17 cellular contexts compared by ENCODE assay signal in genomic region chr21:31985398-31985797, GRCh38.
DNase-seq lines count a peak whose midpoint lies in the region; ATAC-seq and TF ChIP-seq lines count a peak whose summit lies in the region.
"Had no signal": no experiment of that assay in that cellular context is flagged by ENCODE, and none has a peak within 500 bp of the region (broad histone marks: within the 10 kb centered on the region; RNA-seq: fewer than 3 reads in every experiment).

No MANE protein-coding gene starts in this region.

- peak; percentile 23; the same call in 1 of the 2 replicates for TF ChIP-seq CTCF in PC-3 (conservative IDR thresholded peaks at IDR 0.05; ENCODE audit: low read depth, low read length)
- peak; percentile 23 for TF ChIP-seq CTCF in type B pancreatic cell (conservative IDR thresholded peaks at IDR 0.05)
- no peak for TF ChIP-seq CTCF in left lung (IDR thresholded peaks at IDR 0.05)

- in situ Hi-C loops in HAP-1 (cut with MboI; ENCODE audit: low sequenced_read_pairs), result no loop called here

- no peak overlapping the region for H3K4me2 ChIP-seq in PC-3 (ENCODE audit: low read length)
- H3K4me2 ChIP-seq: BLaER1 had no signal

- no peak overlapping the region for H3K4me3 Mint-ChIP-seq in type B pancreatic cell
- H3K4me3 Mint-ChIP-seq: CD8-positive, alpha-beta memory T cell; HFFc6 had no signal

- no peaks in the 10 kb centered on the region for H3K9me2 ChIP-seq in PC-3 (replicated peaks; ENCODE audit: low read length)

- BruUV-seq in PC-3 (replicated peaks; lab: Mats Ljungman, UMichigan), result no TSS peak

- H3F3A ChIP-seq in PC-3 (ENCODE audit: low read length, unreplicated experiment), result no peaks in the 10 kb centered on the region

- intact Hi-C loops in PC-3 (cut with micrococcal nuclease) (no loop called here), left lung (cut with DNase I) (no loop called here)

- no peaks in the 10 kb centered on the region for H3K27me3 Mint-ChIP-seq in type B pancreatic cell

- H3K9ac ChIP-seq in PC-3 (ENCODE audit: low read length), result no peak overlapping the region
- H3K9ac ChIP-seq: BLaER1 had no signal

- no peaks in the 10 kb centered on the region for H4K20me1 ChIP-seq in PC-3 (ENCODE audit: low read length)
- H4K20me1 ChIP-seq: BLaER1 had no signal

- DNase-seq in H7 (peak; percentile 39), PC-3 (no peak), iPS-NIHi11 (ENCODE audit: low spot score) (peak; percentile 25), type B pancreatic cell (ENCODE audit: extremely low spot score, unreplicated experiment) (no peak), HAP-1 (ENCODE audit: low spot score in 2 of 2) (no peak), left lung (no peak)
- DNase-seq: AML-193; Caco-2; CD8-positive, alpha-beta memory T cell; DND-41; GDM1; HCEC 1CT; HFFc6; KBM-7 had no signal

- CTCF ChIA-PET in PC-3 (lab: Charles Lee), result no interaction called here

- H3K4me1 ChIP-seq in PC-3 (ENCODE audit: insufficient read depth, low read length) (no peaks in the 10 kb centered on the region), HAP-1 (no peaks in the 10 kb centered on the region), left lung (no peaks in the 10 kb centered on the region)
- H3K4me1 ChIP-seq: Caco-2 had no signal

- peaks cover 9% of the 10 kb centered on the region for H3K4me1 Mint-ChIP-seq in type B pancreatic cell (ENCODE audit: unreplicated experiment)
- H3K4me1 Mint-ChIP-seq: CD8-positive, alpha-beta memory T cell had no signal

- H3K36me3 ChIP-seq in H7 (replicated peaks; ENCODE audit: control insufficient read depth, insufficient read depth, low read length) (no peaks in the 10 kb centered on the region), PC-3 (ENCODE audit: low read depth, low read length) (no peaks in the 10 kb centered on the region), HAP-1 (replicated peaks) (no peaks in the 10 kb centered on the region), left lung (no peaks in the 10 kb centered on the region)

- no peak for ATAC-seq in PC-3
- ATAC-seq in GM21717 (IDR thresholded peaks at IDR 0.05; ENCODE audit: unreplicated experiment), result no peak
- ATAC-seq in left lung, result no peak

- H3K27me3 ChIP-seq in H7 (ENCODE audit: control insufficient read depth, insufficient read depth, low read length), result no peaks in the 10 kb centered on the region
- peaks cover 64% of the 10 kb centered on the region for H3K27me3 ChIP-seq in PC-3 (ENCODE audit: low read length)
- no peaks in the 10 kb centered on the region for H3K27me3 ChIP-seq in HAP-1 (ENCODE audit: low read depth)
- H3K27me3 ChIP-seq in left lung, result no peaks in the 10 kb centered on the region
- H3K27me3 ChIP-seq: BLaER1 had no signal

- no peak overlapping the region for H3K4me3 ChIP-seq in H7 (ENCODE audit: insufficient read depth, low read depth, low read length)
- H3K4me3 ChIP-seq in PC-3 (ENCODE audit: low read length), result no peak overlapping the region
- no peak overlapping the region for H3K4me3 ChIP-seq in HAP-1
- H3K4me3 ChIP-seq in left lung, result no peak overlapping the region
- H3K4me3 ChIP-seq: BLaER1 had no signal

- no peak overlapping the region for H2AFZ ChIP-seq in PC-3 (ENCODE audit: low read length)

- POLR2A ChIA-PET in PC-3 (lab: Charles Lee; ENCODE audit: unreplicated experiment), result no interaction called here

- H3K36me3 Mint-ChIP-seq in type B pancreatic cell, result peaks cover 42% of the 10 kb centered on the region

- H3K9me3 Mint-ChIP-seq in type B pancreatic cell, result no peaks in the 10 kb centered on the region

- H3K79me2 ChIP-seq in PC-3 (ENCODE audit: low read length), result no peaks in the 10 kb centered on the region

- H3K9me3 ChIP-seq in PC-3 (ENCODE audit: low read length) (no peaks in the 10 kb centered on the region), HAP-1 (no peaks in the 10 kb centered on the region), left lung (no peaks in the 10 kb centered on the region)
- H3K9me3 ChIP-seq: Caco-2 had no signal

- H3K27ac Mint-ChIP-seq in type B pancreatic cell, result no peak overlapping the region
- H3K27ac Mint-ChIP-seq: CD8-positive, alpha-beta memory T cell; HFFc6 had no signal

- H3K27ac ChIP-seq in PC-3 (ENCODE audit: low read length), result no peak overlapping the region
- H3K27ac ChIP-seq in left lung, result no peak overlapping the region
- H3K27ac ChIP-seq: BLaER1, HL-60 had no signal

Comparison
In these comparisons a context has a peak if more than half of its experiments do, and no peak if none do; other contexts are left out.
1. DNase-seq: peak in H7 (single experiment) and iPS-NIHi11 (single experiment); none in PC-3 (single experiment), type B pancreatic cell (single experiment), HAP-1 (0 of 2) and left lung (0 of 2).
2. CTCF ChIP-seq: peak in PC-3 (single experiment) and type B pancreatic cell (single experiment); none in left lung (0 of 2).